ENCODE assay signal across 9 cellular contexts in the genomic region with DNA sequence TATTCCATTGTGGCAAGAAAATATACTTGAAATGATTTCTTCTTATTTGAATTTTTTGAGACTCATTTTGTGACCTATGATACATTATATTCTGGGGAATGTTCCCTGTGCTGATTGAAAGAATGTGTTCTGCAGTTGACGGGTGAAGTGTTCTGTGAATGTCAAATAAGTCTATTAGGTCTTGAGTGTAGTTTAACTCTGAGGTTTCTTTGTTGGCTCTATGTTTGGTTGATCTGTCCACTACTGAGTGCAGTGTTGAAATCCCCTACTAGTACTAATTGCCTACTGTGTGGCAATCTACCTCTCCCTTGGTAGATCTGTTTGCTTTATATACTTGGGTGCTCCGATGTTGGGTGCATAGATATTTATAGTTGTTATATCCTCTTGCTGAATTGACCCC. TPM values are rescaled to one million over a fixed set of nuclear protein-coding genes. Genes with fewer than 3 reads are reported as not detected.
"Had no signal": no experiment of that assay in that cellular context is flagged by ENCODE, and none has a peak within 500 bp of the region (broad histone marks: within the 10 kb centered on the region; RNA-seq: fewer than 3 reads in every experiment).

No MANE protein-coding gene starts in this region.

- H3K9me3 Mint-ChIP-seq: GM23338 had no signal

- H3K4me1 ChIP-seq: HAP-1 had no signal

- H3K27ac Mint-ChIP-seq: GM23338, HFFc6, IgD-negative memory B cell had no signal

- H3K9me3 ChIP-seq: HAP-1 had no signal

- H3K4me3 Mint-ChIP-seq: GM23338, HFFc6, IgD-negative memory B cell had no signal

- H3K36me3 ChIP-seq: HAP-1 had no signal

- H3K27ac ChIP-seq: HL-60 had no signal

- FAIRE-seq: H1, HepG2 had no signal

- H3K4me1 Mint-ChIP-seq: GM23338 had no signal

- H3K4me3 ChIP-seq: GM23338, HAP-1 had no signal

- ATAC-seq: GM23338, HCT116, HepG2 had no signal

- DNase-seq: H7, HFFc6 had no signal

RNA-seq across cellular contexts. Expression of a gene that starts 46.3 kb away (rescaled TPM):
- total RNA-seq: HepG2 had no signal
